2 cellular contexts compared by ENCODE assay signal in the genomic region with DNA sequence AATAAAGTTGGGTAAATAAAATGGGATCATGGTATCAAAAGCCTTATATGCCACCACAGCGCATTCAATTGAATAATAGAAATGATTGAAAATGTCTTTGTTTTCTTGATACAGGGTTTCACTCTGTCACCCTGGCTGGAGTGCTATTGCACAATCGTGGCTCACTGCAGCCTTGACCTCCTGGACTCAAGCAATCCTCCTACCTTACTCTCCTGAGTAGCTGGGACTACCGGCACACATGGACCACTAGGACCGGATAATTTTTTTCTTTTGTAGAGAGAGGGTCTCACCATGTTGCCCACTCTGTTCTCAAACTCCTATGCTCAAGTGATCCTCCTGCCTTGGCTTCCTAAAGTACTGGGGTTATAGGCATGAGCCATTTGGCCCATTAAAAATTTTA.
A peak's percentile ranks its signal among the peaks of the same experiment; 100 is the strongest.
TF ChIP-seq lines count a peak whose summit lies in the region.

No MANE protein-coding gene starts in this region.

TF ChIP-seq in K562, 482 proteins besides CTCF, POLR2A, EP300 and RAD21:
- peak; percentile 93 for TF ChIP-seq CEBPB (tag; IDR thresholded peaks at IDR 0.05)
- 0 out of 2 replicates have a peak, but pooled peaks have one; percentile 21 for TF ChIP-seq CEBPG (CRISPR knock-in tag; IDR thresholded peaks at IDR 0.05)
- peak; percentile 56 to 59; a peak in 3 of 4 replicates for TF ChIP-seq CEBPG (tag; conservative IDR thresholded peaks at IDR 0.05 in 1 of 2, IDR thresholded peaks at IDR 0.05 in 1 of 2)
- TF ChIP-seq NFRKB (IDR thresholded peaks at IDR 0.05; ENCODE audit: low read depth): no peak

TF ChIP-seq in HepG2, 621 proteins besides CTCF, POLR2A, EP300 and RAD21 (continues in another document):
- TF ChIP-seq ZBTB7B (CRISPR knock-in tag; IDR thresholded peaks at IDR 0.05) (peak; percentile 66; the same call in 1 of the 2 replicates), CENPX (CRISPR knock-in tag; IDR thresholded peaks at IDR 0.05) (no peak), ARID2 (CRISPR knock-in tag; IDR thresholded peaks at IDR 0.05; ENCODE audit: borderline replicate concordance) (no peak), SMC3 (IDR thresholded peaks at IDR 0.05; ENCODE audit: low read length) (peak; percentile 34; the same call in 1 of the 2 replicates), NR2C2 (CRISPR knock-in tag; IDR thresholded peaks at IDR 0.05; ENCODE audit: borderline replicate concordance) (peak; percentile 70), HMG20B (CRISPR knock-in tag; conservative IDR thresholded peaks at IDR 0.05) (0 out of 2 replicates have a peak, but pooled peaks have one; percentile 24), ZNF547 (CRISPR knock-in tag; IDR thresholded peaks at IDR 0.05) (no peak), SNRNP70 (IDR thresholded peaks at IDR 0.05; ENCODE audit: low read depth, low read length) (no peak), REPIN1 (CRISPR knock-in tag; IDR thresholded peaks at IDR 0.05; ENCODE audit: borderline replicate concordance, low read depth) (0 out of 2 replicates have a peak, but pooled peaks have one; percentile 20), SNAI1 (CRISPR knock-in tag; IDR thresholded peaks at IDR 0.05; ENCODE audit: borderline replicate concordance) (no peak), SAFB2 (CRISPR knock-in tag; IDR thresholded peaks at IDR 0.05; ENCODE audit: borderline replicate concordance, low read depth) (no peak), HDAC6 (IDR thresholded peaks at IDR 0.05; ENCODE audit: low read depth, low read length) (no peak), EEA1 (CRISPR knock-in tag; IDR thresholded peaks at IDR 0.05; ENCODE audit: borderline replicate concordance) (no peak), EED (CRISPR knock-in tag; IDR thresholded peaks at IDR 0.05) (no peak), ZNF776 (CRISPR knock-in tag; IDR thresholded peaks at IDR 0.05) (no peak), ZNF432 (CRISPR knock-in tag; IDR thresholded peaks at IDR 0.05; ENCODE audit: borderline replicate concordance) (no peak), RARA (CRISPR knock-in tag; IDR thresholded peaks at IDR 0.05) (peak; percentile 81), TCF12 (IDR thresholded peaks at IDR 0.05) (no peak), TCF12 (CRISPR knock-in tag; IDR thresholded peaks at IDR 0.05) (no peak), BCL6 (CRISPR knock-in tag; IDR thresholded peaks at IDR 0.05) (0 out of 2 replicates have a peak, but pooled peaks have one; percentile 21), TEAD3 (CRISPR knock-in tag; optimal IDR thresholded peaks at IDR 0.05; ENCODE audit: borderline replicate concordance) (no peak), POGZ (CRISPR knock-in tag; IDR thresholded peaks at IDR 0.05) (peak; percentile 58; the same call in 1 of the 2 replicates), ZNF678 (CRISPR knock-in tag; IDR thresholded peaks at IDR 0.05) (no peak), ADNP (CRISPR knock-in tag; IDR thresholded peaks at IDR 0.05) (no peak), HDAC1 (CRISPR knock-in tag; IDR thresholded peaks at IDR 0.05) (0 out of 2 replicates have a peak, but pooled peaks have one; percentile 30), HNF4G (IDR thresholded peaks at IDR 0.05; ENCODE audit: borderline replicate concordance, low read depth, low read length) (peak; percentile 78), HNF4G (CRISPR knock-in tag; IDR thresholded peaks at IDR 0.05; ENCODE audit: borderline replicate concordance, low read depth) (peak; percentile 74; the same call in 1 of the 2 replicates), ZNF83 (CRISPR knock-in tag; IDR thresholded peaks at IDR 0.05; ENCODE audit: borderline replicate concordance) (no peak), ZKSCAN5 (CRISPR knock-in tag; IDR thresholded peaks at IDR 0.05) (no peak), ARNT (IDR thresholded peaks at IDR 0.05) (no peak), TBP (CRISPR knock-in tag; IDR thresholded peaks at IDR 0.05) (no peak), ZNF33B (CRISPR knock-in tag; IDR thresholded peaks at IDR 0.05) (no peak), CEBPB (IDR thresholded peaks at IDR 0.05; ENCODE audit: borderline replicate concordance, low read depth, low read length) (peak; percentile 99), ZNF660 (CRISPR knock-in tag; IDR thresholded peaks at IDR 0.05; ENCODE audit: borderline replicate concordance, low read depth) (no peak), THAP11 (CRISPR knock-in tag; IDR thresholded peaks at IDR 0.05) (peak; percentile 41; the same call in 1 of the 2 replicates)
- TF ChIP-seq, protein P1, sequence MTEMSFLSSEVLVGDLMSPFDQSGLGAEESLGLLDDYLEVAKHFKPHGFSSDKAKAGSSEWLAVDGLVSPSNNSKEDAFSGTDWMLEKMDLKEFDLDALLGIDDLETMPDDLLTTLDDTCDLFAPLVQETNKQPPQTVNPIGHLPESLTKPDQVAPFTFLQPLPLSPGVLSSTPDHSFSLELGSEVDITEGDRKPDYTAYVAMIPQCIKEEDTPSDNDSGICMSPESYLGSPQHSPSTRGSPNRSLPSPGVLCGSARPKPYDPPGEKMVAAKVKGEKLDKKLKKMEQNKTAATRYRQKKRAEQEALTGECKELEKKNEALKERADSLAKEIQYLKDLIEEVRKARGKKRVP (CRISPR knock-in tag; IDR thresholded peaks at IDR 0.05): peak in 1 of 2 experiments; percentile 37; a peak in 1 of 4 replicates
- TF ChIP-seq, protein P2, sequence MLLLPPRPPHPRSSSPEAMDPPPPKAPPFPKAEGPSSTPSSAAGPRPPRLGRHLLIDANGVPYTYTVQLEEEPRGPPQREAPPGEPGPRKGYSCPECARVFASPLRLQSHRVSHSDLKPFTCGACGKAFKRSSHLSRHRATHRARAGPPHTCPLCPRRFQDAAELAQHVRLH (CRISPR knock-in tag; IDR thresholded peaks at IDR 0.05; ENCODE audit: borderline replicate concordance, low read depth): 0 out of 2 replicates have a peak, but pooled peaks have one; percentile 58
- TF ChIP-seq, protein P3, sequence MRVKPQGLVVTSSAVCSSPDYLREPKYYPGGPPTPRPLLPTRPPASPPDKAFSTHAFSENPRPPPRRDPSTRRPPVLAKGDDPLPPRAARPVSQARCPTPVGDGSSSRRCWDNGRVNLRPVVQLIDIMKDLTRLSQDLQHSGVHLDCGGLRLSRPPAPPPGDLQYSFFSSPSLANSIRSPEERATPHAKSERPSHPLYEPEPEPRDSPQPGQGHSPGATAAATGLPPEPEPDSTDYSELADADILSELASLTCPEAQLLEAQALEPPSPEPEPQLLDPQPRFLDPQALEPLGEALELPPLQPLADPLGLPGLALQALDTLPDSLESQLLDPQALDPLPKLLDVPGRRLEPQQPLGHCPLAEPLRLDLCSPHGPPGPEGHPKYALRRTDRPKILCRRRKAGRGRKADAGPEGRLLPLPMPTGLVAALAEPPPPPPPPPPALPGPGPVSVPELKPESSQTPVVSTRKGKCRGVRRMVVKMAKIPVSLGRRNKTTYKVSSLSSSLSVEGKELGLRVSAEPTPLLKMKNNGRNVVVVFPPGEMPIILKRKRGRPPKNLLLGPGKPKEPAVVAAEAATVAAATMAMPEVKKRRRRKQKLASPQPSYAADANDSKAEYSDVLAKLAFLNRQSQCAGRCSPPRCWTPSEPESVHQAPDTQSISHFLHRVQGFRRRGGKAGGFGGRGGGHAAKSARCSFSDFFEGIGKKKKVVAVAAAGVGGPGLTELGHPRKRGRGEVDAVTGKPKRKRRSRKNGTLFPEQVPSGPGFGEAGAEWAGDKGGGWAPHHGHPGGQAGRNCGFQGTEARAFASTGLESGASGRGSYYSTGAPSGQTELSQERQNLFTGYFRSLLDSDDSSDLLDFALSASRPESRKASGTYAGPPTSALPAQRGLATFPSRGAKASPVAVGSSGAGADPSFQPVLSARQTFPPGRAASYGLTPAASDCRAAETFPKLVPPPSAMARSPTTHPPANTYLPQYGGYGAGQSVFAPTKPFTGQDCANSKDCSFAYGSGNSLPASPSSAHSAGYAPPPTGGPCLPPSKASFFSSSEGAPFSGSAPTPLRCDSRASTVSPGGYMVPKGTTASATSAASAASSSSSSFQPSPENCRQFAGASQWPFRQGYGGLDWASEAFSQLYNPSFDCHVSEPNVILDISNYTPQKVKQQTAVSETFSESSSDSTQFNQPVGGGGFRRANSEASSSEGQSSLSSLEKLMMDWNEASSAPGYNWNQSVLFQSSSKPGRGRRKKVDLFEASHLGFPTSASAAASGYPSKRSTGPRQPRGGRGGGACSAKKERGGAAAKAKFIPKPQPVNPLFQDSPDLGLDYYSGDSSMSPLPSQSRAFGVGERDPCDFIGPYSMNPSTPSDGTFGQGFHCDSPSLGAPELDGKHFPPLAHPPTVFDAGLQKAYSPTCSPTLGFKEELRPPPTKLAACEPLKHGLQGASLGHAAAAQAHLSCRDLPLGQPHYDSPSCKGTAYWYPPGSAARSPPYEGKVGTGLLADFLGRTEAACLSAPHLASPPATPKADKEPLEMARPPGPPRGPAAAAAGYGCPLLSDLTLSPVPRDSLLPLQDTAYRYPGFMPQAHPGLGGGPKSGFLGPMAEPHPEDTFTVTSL (CRISPR knock-in tag; IDR thresholded peaks at IDR 0.05; ENCODE audit: borderline replicate concordance): peak; percentile 85
- TF ChIP-seq, protein P4, sequence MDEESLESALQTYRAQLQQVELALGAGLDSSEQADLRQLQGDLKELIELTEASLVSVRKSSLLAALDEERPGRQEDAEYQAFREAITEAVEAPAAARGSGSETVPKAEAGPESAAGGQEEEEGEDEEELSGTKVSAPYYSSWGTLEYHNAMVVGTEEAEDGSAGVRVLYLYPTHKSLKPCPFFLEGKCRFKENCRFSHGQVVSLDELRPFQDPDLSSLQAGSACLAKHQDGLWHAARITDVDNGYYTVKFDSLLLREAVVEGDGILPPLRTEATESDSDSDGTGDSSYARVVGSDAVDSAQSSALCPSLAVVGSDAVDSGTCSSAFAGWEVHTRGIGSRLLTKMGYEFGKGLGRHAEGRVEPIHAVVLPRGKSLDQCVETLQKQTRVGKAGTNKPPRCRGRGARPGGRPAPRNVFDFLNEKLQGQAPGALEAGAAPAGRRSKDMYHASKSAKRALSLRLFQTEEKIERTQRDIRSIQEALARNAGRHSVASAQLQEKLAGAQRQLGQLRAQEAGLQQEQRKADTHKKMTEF (CRISPR knock-in tag; IDR thresholded peaks at IDR 0.05): peak; percentile 39; the same call in 1 of the 2 replicates
- TF ChIP-seq, protein P5, sequence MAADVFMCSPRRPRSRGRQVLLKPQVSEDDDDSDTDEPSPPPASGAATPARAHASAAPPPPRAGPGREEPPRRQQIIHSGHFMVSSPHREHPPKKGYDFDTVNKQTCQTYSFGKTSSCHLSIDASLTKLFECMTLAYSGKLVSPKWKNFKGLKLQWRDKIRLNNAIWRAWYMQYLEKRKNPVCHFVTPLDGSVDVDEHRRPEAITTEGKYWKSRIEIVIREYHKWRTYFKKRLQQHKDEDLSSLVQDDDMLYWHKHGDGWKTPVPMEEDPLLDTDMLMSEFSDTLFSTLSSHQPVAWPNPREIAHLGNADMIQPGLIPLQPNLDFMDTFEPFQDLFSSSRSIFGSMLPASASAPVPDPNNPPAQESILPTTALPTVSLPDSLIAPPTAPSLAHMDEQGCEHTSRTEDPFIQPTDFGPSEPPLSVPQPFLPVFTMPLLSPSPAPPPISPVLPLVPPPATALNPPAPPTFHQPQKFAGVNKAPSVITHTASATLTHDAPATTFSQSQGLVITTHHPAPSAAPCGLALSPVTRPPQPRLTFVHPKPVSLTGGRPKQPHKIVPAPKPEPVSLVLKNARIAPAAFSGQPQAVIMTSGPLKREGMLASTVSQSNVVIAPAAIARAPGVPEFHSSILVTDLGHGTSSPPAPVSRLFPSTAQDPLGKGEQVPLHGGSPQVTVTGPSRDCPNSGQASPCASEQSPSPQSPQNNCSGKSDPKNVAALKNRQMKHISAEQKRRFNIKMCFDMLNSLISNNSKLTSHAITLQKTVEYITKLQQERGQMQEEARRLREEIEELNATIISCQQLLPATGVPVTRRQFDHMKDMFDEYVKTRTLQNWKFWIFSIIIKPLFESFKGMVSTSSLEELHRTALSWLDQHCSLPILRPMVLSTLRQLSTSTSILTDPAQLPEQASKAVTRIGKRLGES (CRISPR knock-in tag; IDR thresholded peaks at IDR 0.05; ENCODE audit: borderline replicate concordance): no peak
- TF ChIP-seq, protein P6, sequence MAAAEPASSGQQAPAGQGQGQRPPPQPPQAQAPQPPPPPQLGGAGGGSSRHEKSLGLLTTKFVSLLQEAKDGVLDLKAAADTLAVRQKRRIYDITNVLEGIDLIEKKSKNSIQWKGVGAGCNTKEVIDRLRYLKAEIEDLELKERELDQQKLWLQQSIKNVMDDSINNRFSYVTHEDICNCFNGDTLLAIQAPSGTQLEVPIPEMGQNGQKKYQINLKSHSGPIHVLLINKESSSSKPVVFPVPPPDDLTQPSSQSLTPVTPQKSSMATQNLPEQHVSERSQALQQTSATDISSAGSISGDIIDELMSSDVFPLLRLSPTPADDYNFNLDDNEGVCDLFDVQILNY (CRISPR knock-in tag; conservative IDR thresholded peaks at IDR 0.05): no peak
- TF ChIP-seq, protein P7, sequence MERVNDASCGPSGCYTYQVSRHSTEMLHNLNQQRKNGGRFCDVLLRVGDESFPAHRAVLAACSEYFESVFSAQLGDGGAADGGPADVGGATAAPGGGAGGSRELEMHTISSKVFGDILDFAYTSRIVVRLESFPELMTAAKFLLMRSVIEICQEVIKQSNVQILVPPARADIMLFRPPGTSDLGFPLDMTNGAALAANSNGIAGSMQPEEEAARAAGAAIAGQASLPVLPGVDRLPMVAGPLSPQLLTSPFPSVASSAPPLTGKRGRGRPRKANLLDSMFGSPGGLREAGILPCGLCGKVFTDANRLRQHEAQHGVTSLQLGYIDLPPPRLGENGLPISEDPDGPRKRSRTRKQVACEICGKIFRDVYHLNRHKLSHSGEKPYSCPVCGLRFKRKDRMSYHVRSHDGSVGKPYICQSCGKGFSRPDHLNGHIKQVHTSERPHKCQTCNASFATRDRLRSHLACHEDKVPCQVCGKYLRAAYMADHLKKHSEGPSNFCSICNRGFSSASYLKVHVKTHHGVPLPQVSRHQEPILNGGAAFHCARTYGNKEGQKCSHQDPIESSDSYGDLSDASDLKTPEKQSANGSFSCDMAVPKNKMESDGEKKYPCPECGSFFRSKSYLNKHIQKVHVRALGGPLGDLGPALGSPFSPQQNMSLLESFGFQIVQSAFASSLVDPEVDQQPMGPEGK (CRISPR knock-in tag; IDR thresholded peaks at IDR 0.05): no peak
- TF ChIP-seq, protein P8, sequence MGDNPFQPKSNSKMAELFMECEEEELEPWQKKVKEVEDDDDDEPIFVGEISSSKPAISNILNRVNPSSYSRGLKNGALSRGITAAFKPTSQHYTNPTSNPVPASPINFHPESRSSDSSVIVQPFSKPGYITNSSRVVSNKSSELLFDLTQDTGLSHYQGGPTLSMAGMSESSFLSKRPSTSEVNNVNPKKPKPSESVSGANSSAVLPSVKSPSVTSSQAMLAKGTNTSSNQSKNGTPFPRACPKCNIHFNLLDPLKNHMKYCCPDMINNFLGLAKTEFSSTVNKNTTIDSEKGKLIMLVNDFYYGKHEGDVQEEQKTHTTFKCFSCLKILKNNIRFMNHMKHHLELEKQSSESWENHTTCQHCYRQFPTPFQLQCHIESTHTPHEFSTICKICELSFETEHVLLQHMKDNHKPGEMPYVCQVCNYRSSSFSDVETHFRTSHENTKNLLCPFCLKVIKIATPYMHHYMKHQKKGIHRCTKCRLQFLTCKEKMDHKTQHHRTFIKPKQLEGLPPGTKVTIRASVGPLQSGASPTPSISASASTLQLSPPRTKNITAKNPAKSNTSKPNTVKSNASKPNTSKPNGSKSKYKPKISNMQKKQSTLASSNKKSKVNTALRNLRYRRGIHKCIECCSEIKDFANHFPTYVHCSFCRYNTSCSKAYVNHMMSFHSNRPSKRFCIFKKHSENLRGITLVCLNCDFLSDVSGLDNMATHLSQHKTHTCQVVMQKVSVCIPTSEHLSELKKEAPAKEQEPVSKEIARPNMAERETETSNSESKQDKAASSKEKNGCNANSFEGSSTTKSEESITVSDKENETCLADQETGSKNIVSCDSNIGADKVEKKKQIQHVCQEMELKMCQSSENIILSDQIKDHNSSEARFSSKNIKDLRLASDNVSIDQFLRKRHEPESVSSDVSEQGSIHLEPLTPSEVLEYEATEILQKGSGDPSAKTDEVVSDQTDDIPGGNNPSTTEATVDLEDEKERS (CRISPR knock-in tag; IDR thresholded peaks at IDR 0.05): no peak
